In the genomic region with DNA sequence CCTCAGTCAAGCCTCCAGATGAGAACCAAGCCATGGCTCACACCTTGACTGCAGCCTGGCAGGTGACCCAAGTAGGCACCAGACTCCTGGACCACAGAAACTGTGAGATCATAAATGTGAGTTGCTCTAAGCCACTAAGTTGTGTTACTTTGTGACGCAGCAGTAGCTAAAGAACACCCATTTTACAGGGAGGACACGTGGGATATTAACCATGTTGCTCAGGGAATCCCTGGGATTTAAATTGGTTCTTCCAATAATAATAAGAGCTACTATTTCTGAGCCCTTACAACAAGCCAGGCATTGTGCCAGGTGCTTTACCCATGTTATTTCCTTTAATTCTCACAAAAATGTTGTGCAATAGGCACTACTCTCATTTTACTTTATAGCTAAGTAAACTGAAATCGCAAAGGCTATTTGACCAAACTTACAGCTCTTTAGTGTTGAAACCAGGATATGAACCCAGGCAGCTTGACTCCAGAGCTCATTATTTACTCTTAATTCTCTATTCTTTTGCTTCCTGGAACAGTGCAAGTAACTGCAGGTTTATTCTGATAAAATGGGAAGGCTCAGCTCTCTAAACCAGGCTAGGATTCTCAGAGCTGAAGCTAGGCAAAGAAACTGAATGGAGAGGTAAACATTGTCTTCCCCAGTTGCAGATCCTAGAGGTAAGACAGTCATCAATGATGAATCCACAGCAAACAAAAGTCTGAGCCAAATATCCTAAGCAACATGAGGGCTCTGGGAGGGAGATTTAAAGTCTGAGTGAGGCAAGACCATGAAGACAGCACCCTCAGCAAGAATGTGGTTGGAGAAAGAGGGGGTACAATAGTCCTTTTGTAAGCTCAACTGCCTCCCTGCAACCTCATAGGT, we compare ENCODE assay signal across 1 cellular context.
A peak's percentile ranks its signal among the peaks of the same experiment; 100 is the strongest.
TF ChIP-seq lines count a peak whose summit lies in the region.

No MANE protein-coding gene starts in this region.

TF ChIP-seq in IMR-90, 13 proteins besides CTCF, POLR2A, EP300 and RAD21 (continued from another document):
- TF ChIP-seq, protein P1, sequence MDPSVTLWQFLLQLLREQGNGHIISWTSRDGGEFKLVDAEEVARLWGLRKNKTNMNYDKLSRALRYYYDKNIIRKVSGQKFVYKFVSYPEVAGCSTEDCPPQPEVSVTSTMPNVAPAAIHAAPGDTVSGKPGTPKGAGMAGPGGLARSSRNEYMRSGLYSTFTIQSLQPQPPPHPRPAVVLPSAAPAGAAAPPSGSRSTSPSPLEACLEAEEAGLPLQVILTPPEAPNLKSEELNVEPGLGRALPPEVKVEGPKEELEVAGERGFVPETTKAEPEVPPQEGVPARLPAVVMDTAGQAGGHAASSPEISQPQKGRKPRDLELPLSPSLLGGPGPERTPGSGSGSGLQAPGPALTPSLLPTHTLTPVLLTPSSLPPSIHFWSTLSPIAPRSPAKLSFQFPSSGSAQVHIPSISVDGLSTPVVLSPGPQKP (IDR thresholded peaks at IDR 0.05; ENCODE audit: borderline replicate concordance, low read depth, low read length): no peak
- peak; percentile 53; the same call in 1 of the 2 replicates for TF ChIP-seq CEBPB (IDR thresholded peaks at IDR 0.05; ENCODE audit: low read depth, low read length)
